ENCODE assay signal across 1 cellular context in genomic region chr17:32141690-32142037, GRCh38.
TF ChIP-seq lines count a peak whose summit lies in the region.

No MANE protein-coding gene starts in this region.

TF ChIP-seq in GM23338, 12 proteins besides CTCF, POLR2A, EP300 and RAD21 (continued from another document):
- TF ChIP-seq POLR2AphosphoS5 (IDR thresholded peaks at IDR 0.05; ENCODE audit: low read depth) (no peak), REST (IDR thresholded peaks at IDR 0.05; ENCODE audit: unreplicated experiment) (no peak), STAT1 (IDR thresholded peaks at IDR 0.05; ENCODE audit: unreplicated experiment) (no peak)
TF ChIP-seq in GM23338: peak in this region for 0.
